18 cellular contexts compared by ENCODE assay signal in genomic region chr15:98861188-98861587, GRCh38.
DNase-seq lines count a peak whose midpoint lies in the region; ATAC-seq and TF ChIP-seq lines count a peak whose summit lies in the region.
"Had no signal": no experiment of that assay in that cellular context is flagged by ENCODE, and none has a peak within 500 bp of the region (broad histone marks: within the 10 kb centered on the region; RNA-seq: fewer than 3 reads in every experiment).

No MANE protein-coding gene starts in this region.

- H3K14ac ChIP-seq in H9 (ENCODE audit: insufficient read depth, low read length): no peak overlapping the region

- H3K18ac ChIP-seq in H9 (ENCODE audit: insufficient read length, low read depth, low read length): no peak overlapping the region

- H3K56ac ChIP-seq in H9 (ENCODE audit: insufficient read length, low read depth, low read length): no peak overlapping the region

- no peaks in the 10 kb centered on the region for H3K9me3 ChIP-seq in CD4-positive, alpha-beta T cell (ENCODE audit: control insufficient read depth, low read length)
- H3K9me3 ChIP-seq in H9 (ENCODE audit: control insufficient read depth, low read depth, low read length): no peaks in the 10 kb centered on the region
- H3K9me3 ChIP-seq in ascending aorta: no peaks in the 10 kb centered on the region
- H3K9me3 ChIP-seq in smooth muscle cell (replicated peaks; ENCODE audit: low read depth): no peaks in the 10 kb centered on the region
- H3K9me3 ChIP-seq: BLaER1, heart left ventricle, psoas muscle had no signal

- WGBS in H9 (ENCODE audit: extremely low coverage, insufficient read length, low lambda C conversion rate): no CpG with 5 or more reads among the region's 6 CpGs
- WGBS in smooth muscle cell (ENCODE audit: low lambda C conversion rate): 81% methylated on average over 6 of the region's 6 CpGs

- H3T11ph ChIP-seq in H9 (ENCODE audit: low read length): no peak overlapping the region

- intact Hi-C loops in CD4-positive, alpha-beta T cell (cut with DNase I, micrococcal nuclease): no loop called here
- intact Hi-C loops in ascending aorta (cut with DNase I): loop anchor here (2.0 kb wide), 1 partner anchor 14 kb away; no protein-coding TSS in a partner anchor

- no peak overlapping the region for H2BK15ac ChIP-seq in H9 (ENCODE audit: low read depth, low read length)

- H3K4me3 ChIP-seq in ascending aorta (no peak overlapping the region), smooth muscle cell (no peak overlapping the region)
- H3K4me3 ChIP-seq: BLaER1, heart left ventricle, psoas muscle had no signal

- peak overlapping the region; percentile 72 for H3K27ac Mint-ChIP-seq in CD4-positive, alpha-beta T cell
- H3K27ac Mint-ChIP-seq in H9 (peak overlapping the region; percentile 15 to 76 (median 40); a peak in 5 of 7 replicates), nephron progenitor cell (peak overlapping the region; percentile 54)

- no peak overlapping the region for H3K4ac ChIP-seq in H9 (ENCODE audit: low read depth, low read length)

- H3K27me3 ChIP-seq in CD4-positive, alpha-beta T cell (ENCODE audit: control insufficient read depth, insufficient read depth, low read length): no peaks in the 10 kb centered on the region
- H3K27me3 ChIP-seq in H9 (ENCODE audit: insufficient read depth, low read length) (no peaks in the 10 kb centered on the region), ascending aorta (no peaks in the 10 kb centered on the region), smooth muscle cell (ENCODE audit: low read depth) (no peaks in the 10 kb centered on the region)
- H3K27me3 ChIP-seq: BLaER1, brain microvascular endothelial cell, heart left ventricle had no signal

- ATAC-seq in CD4-positive, alpha-beta T cell (ENCODE audit: poor library complexity): no peak
- ATAC-seq: heart left ventricle, psoas muscle had no signal

- no peak overlapping the region for H4K8ac ChIP-seq in H9 (replicated peaks; ENCODE audit: insufficient read length, low read depth, low read length)

- H2AK5ac ChIP-seq in H9 (ENCODE audit: insufficient read length, low read length): no peak overlapping the region

- no peak for TF ChIP-seq CTCF in CD4-positive, alpha-beta T cell (IDR thresholded peaks at IDR 0.05)
- TF ChIP-seq CTCF in H9 (conservative IDR thresholded peaks at IDR 0.05) (no peak), ascending aorta (IDR thresholded peaks at IDR 0.05) (no peak), nephron progenitor cell (IDR thresholded peaks at IDR 0.05) (no peak), smooth muscle cell (IDR thresholded peaks at IDR 0.05; ENCODE audit: borderline replicate concordance, insufficient read depth, poor library complexity, severe bottlenecking) (no peak)

- H4K20me1 ChIP-seq in H9 (ENCODE audit: control insufficient read depth, insufficient read depth, insufficient read length): no peaks in the 10 kb centered on the region
- H4K20me1 ChIP-seq in smooth muscle cell (ENCODE audit: low read depth): peaks cover 7% of the 10 kb centered on the region

- CTCF ChIA-PET in CD4-positive, alpha-beta T cell (lab: Charles Lee): no interaction called here

- no peak overlapping the region for H2BK120ac ChIP-seq in H9 (ENCODE audit: low read depth, low read length, poor library complexity, severe bottlenecking)

- H4K5ac ChIP-seq in H9 (ENCODE audit: insufficient read length, low read depth, low read length): no peak overlapping the region

- POLR2A ChIA-PET in CD4-positive, alpha-beta T cell (lab: Charles Lee): interaction anchor here (0.6 to 1.1 kb wide), 2 partner anchors 209 to 214 kb away, joined by 4 read pairs; no protein-coding TSS in a partner anchor

- H3K4me1 Mint-ChIP-seq in CD4-positive, alpha-beta T cell (ENCODE audit: low read depth): peaks cover 68% of the 10 kb centered on the region
- peaks cover 67 to 71% of the 10 kb centered on the region in 2 experiments for H3K4me1 Mint-ChIP-seq in H9
- H3K4me1 Mint-ChIP-seq in nephron progenitor cell: peaks cover 53% of the 10 kb centered on the region

- no peak overlapping the region for H3K23ac ChIP-seq in H9 (ENCODE audit: insufficient read length, low read depth, low read length)

- H3K36me3 ChIP-seq in ascending aorta: no peaks in the 10 kb centered on the region
- H3K36me3 ChIP-seq in smooth muscle cell (ENCODE audit: low read depth): no peaks in the 10 kb centered on the region
- H3K36me3 ChIP-seq: BLaER1, brain microvascular endothelial cell, heart left ventricle had no signal

- no peak for DNase-seq in CD4-positive, alpha-beta T cell
- DNase-seq in H9 (no peak), ascending aorta (ENCODE audit: low spot score in 2 of 2) (no peak), nephron progenitor cell (no peak), DMS 273 (lab: John Stamatoyannopoulos, UW; ENCODE audit: unreplicated experiment) (no peak), smooth muscle cell (lab: John Stamatoyannopoulos, UW; ENCODE audit: unreplicated experiment) (no peak), 8988T (no peak), cortex of kidney (lab: John Stamatoyannopoulos, UW) (no peak)
- DNase-seq: activated gamma-delta T cell treated with Interleukin-2 at 50 U/mL for 16 hours, brain microvascular endothelial cell, heart left ventricle, KBM-7, kidney glomerular epithelial cell, NCI-H1105 treated with DMSO at 0.1 percent for 48 hours, NCI-H2171 treated with DMSO at 0.1 percent for 48 hours, psoas muscle, SHP77 treated with DMSO at 0.1 percent for 48 hours had no signal

- H3K79me1 ChIP-seq in H9 (ENCODE audit: insufficient read depth, low read depth, low read length, poor library complexity, severe bottlenecking): peaks cover 6% of the 10 kb centered on the region

- H3K9me3 Mint-ChIP-seq in CD4-positive, alpha-beta T cell: no peaks in the 10 kb centered on the region
- H3K9me3 Mint-ChIP-seq in H9 (no peaks in the 10 kb centered on the region), nephron progenitor cell (peaks cover 12% of the 10 kb centered on the region)

- H3K9ac ChIP-seq in H9 (ENCODE audit: extremely low read depth, insufficient read length, low read length) (no peak overlapping the region), smooth muscle cell (ENCODE audit: low read depth) (no peak overlapping the region)
- H3K9ac ChIP-seq: BLaER1 had no signal

- no peak overlapping the region for H2BK12ac ChIP-seq in H9 (ENCODE audit: insufficient read length, low read depth, low read length)

- no peak overlapping the region for H2BK5ac ChIP-seq in H9 (ENCODE audit: insufficient read length, low read length)

- H3K4me1 ChIP-seq in H9 (ENCODE audit: insufficient read depth, low read length) (peaks cover 18% of the 10 kb centered on the region; the same call in 1 of the 2 replicates), ascending aorta (peaks cover 18 to 70% of the 10 kb centered on the region in 2 donors), smooth muscle cell (ENCODE audit: low read depth) (peaks cover 41% of the 10 kb centered on the region)

- H2AFZ ChIP-seq in H9 (ENCODE audit: low read length) (no peak overlapping the region), smooth muscle cell (ENCODE audit: low read depth) (no peak overlapping the region)

- H4K91ac ChIP-seq in H9 (ENCODE audit: insufficient read length, low read depth, low read length): no peak overlapping the region

- peaks cover 6% of the 10 kb centered on the region for H3K36me3 Mint-ChIP-seq in CD4-positive, alpha-beta T cell (ENCODE audit: low read depth)
- H3K36me3 Mint-ChIP-seq in H9 (ENCODE audit: insufficient read depth in 1 of 3, low read depth in 3 of 3) (no peaks in the 10 kb centered on the region), nephron progenitor cell (ENCODE audit: low read depth) (peaks cover 15% of the 10 kb centered on the region)

- peaks cover 9% of the 10 kb centered on the region for H3F3A ChIP-seq in smooth muscle cell (ENCODE audit: low read depth)

- H3K23me2 ChIP-seq in H9 (ENCODE audit: insufficient read length, low read depth, low read length, poor library complexity, severe bottlenecking): peaks cover 6% of the 10 kb centered on the region

- H3K4me3 Mint-ChIP-seq in CD4-positive, alpha-beta T cell: peak overlapping the region; percentile 65
- no peak overlapping the region for H3K4me3 Mint-ChIP-seq in H9
- no peak overlapping the region for H3K4me3 Mint-ChIP-seq in nephron progenitor cell

- no peak overlapping the region for H2BK20ac ChIP-seq in H9 (ENCODE audit: low read depth, low read length, poor library complexity, severe bottlenecking)

- no peak overlapping the region for H3K27ac ChIP-seq in CD4-positive, alpha-beta T cell (ENCODE audit: low read depth, low read length)
- H3K27ac ChIP-seq in H9 (ENCODE audit: insufficient read length, low read depth, low read length) (no peak overlapping the region), ascending aorta (peak overlapping the region; percentile 92), smooth muscle cell (ENCODE audit: low read depth) (no peak overlapping the region)
- H3K27ac ChIP-seq: BLaER1, brain microvascular endothelial cell, psoas muscle had no signal

- H3K79me2 ChIP-seq in H9 (ENCODE audit: insufficient read depth, low read length): peaks cover 23% of the 10 kb centered on the region; the same call in 1 of the 2 replicates
- peaks cover 99% of the 10 kb centered on the region for H3K79me2 ChIP-seq in smooth muscle cell (ENCODE audit: low read depth)

- no peak overlapping the region for H3K4me2 ChIP-seq in H9 (ENCODE audit: insufficient read depth, insufficient read length, low read length)
- no peak overlapping the region for H3K4me2 ChIP-seq in smooth muscle cell
- H3K4me2 ChIP-seq: BLaER1 had no signal

- H3K27me3 Mint-ChIP-seq in CD4-positive, alpha-beta T cell: no peaks in the 10 kb centered on the region
- H3K27me3 Mint-ChIP-seq in H9 (ENCODE audit: low read depth) (no peaks in the 10 kb centered on the region), nephron progenitor cell (ENCODE audit: low read depth, poor library complexity) (no peaks in the 10 kb centered on the region)

Comparison
In these comparisons a context has a peak if more than half of its experiments do, and no peak if none do; other contexts are left out.
1. H3K27ac ChIP-seq: peak in ascending aorta (2 of 2); none in CD4-positive, alpha-beta T cell (single experiment), H9 (single experiment) and smooth muscle cell (single experiment).
2. Peak in every context shown above with its lines, with median percentiles within 50 percentile points of each other: H3K27ac Mint-ChIP-seq.